Comparison of ENCODE assay signal across 6 cellular contexts in genomic region chr10:48496105-48496830, GRCh38.
"Had no signal": no experiment of that assay in that cellular context is flagged by ENCODE, and none has a peak within 500 bp of the region (broad histone marks: within the 10 kb centered on the region; RNA-seq: fewer than 3 reads in every experiment).

No MANE protein-coding gene starts in this region.

- DNase-seq: activated CD4-positive, alpha-beta T cell treated with anti-CD3 and anti-CD28 coated beads, Interleukin-2, amount 10 ng/mL, durations not matched to agents 24 days and 14 days; activated CD8-positive, alpha-beta T cell treated with anti-CD3 and anti-CD28 coated beads for 36 hours; activated T-cell treated with anti-CD3 and anti-CD28 coated beads, Interleukin-2, amount 50 U/mL, for 72 hours; immature natural killer cell; mesendoderm; upper lobe of left lung had no signal

- ATAC-seq: activated CD8-positive, alpha-beta T cell treated with anti-CD3 and anti-CD28 coated beads for 36 hours; activated T-cell treated with anti-CD3 and anti-CD28 coated beads, Interleukin-2, amount 50 U/mL, for 72 hours had no signal
